In genomic region chr9:128550770-128551651, GRCh38 we compare ENCODE assay signal across 8 cellular contexts. TPM values are rescaled to one million over a fixed set of nuclear protein-coding genes. Genes with fewer than 3 reads are reported as not detected.
DNase-seq lines count a peak whose midpoint lies in the region; ATAC-seq, FAIRE-seq and TF ChIP-seq lines count a peak whose summit lies in the region.

No MANE protein-coding gene starts in this region.

- TF ChIP-seq CTCF in brain (conservative IDR thresholded peaks at IDR 0.05) (no peak), keratinocyte (optimal IDR thresholded peaks at IDR 0.05 in 1 of 3, IDR thresholded peaks at IDR 0.05 in 1 of 3, conservative IDR thresholded peaks at IDR 0.05 in 1 of 3; ENCODE audit: extremely low read depth in 1 of 3, insufficient read depth in 2 of 3, low read length in 3 of 3) (no peak), smooth muscle cell (IDR thresholded peaks at IDR 0.05; ENCODE audit: borderline replicate concordance, insufficient read depth, poor library complexity, severe bottlenecking) (no peak)

- dilution Hi-C loops in keratinocyte (cut with MboI; ENCODE audit: extremely low pct_ligation_motif_present, low sequenced_read_pairs) = no loop called here

- peak overlapping the region; percentile 94 for H3K4me2 ChIP-seq in keratinocyte (ENCODE audit: control insufficient read depth, extremely low read depth, insufficient read depth, low read depth, low read length)
- peak overlapping the region; percentile 83 for H3K4me2 ChIP-seq in smooth muscle cell

- H3K27ac Mint-ChIP-seq in brain = peak overlapping the region; percentile 98 to 100 (median 99)

- peaks cover 16% of the 10 kb centered on the region for H3F3A ChIP-seq in smooth muscle cell (ENCODE audit: low read depth)

- H3K9me3 Mint-ChIP-seq in brain = no peaks in the 10 kb centered on the region

- H4K20me1 ChIP-seq in keratinocyte (ENCODE audit: control insufficient read depth, extremely low read depth, insufficient read depth, low read length) (peaks cover 7% of the 10 kb centered on the region), smooth muscle cell (ENCODE audit: low read depth) (peaks cover 32% of the 10 kb centered on the region)

- H3K27me3 Mint-ChIP-seq in brain = no peaks in the 10 kb centered on the region

- H3K9me3 ChIP-seq in keratinocyte (ENCODE audit: control insufficient read depth, low read depth, low read length) (no peaks in the 10 kb centered on the region), smooth muscle cell (replicated peaks; ENCODE audit: low read depth) (no peaks in the 10 kb centered on the region)

- no peaks in the 10 kb centered on the region for H3K9me1 ChIP-seq in keratinocyte (ENCODE audit: control insufficient read depth, extremely low read depth, insufficient read depth, low read length)

- H3K36me3 Mint-ChIP-seq in brain = no peaks in the 10 kb centered on the region

- H3K36me3 ChIP-seq in keratinocyte (ENCODE audit: control insufficient read depth in 2 of 2, extremely low read depth in 1 of 2, insufficient read depth in 2 of 2, low read length in 2 of 2) = no peaks in the 10 kb centered on the region
- H3K36me3 ChIP-seq in smooth muscle cell (ENCODE audit: low read depth) = no peaks in the 10 kb centered on the region

- peaks cover 34% of the 10 kb centered on the region for H3K79me2 ChIP-seq in keratinocyte (ENCODE audit: control insufficient read depth, insufficient read depth, low read length)
- H3K79me2 ChIP-seq in smooth muscle cell (ENCODE audit: low read depth) = peaks cover 29% of the 10 kb centered on the region

- H3K4me3 Mint-ChIP-seq in brain = peak overlapping the region in 4 of 5 experiments; percentile 92 to 96 (median 93)

- H3K4me1 Mint-ChIP-seq in brain = peaks cover 29% of the 10 kb centered on the region

- peaks cover 38% of the 10 kb centered on the region for H3K4me1 ChIP-seq in keratinocyte (ENCODE audit: control insufficient read depth, extremely low read depth, insufficient read depth, low read length)
- H3K4me1 ChIP-seq in smooth muscle cell (ENCODE audit: low read depth) = peaks cover 39% of the 10 kb centered on the region

- H3K27me3 ChIP-seq in keratinocyte (ENCODE audit: control insufficient read depth, extremely low read depth, insufficient read depth, low read length) = no peaks in the 10 kb centered on the region
- H3K27me3 ChIP-seq in smooth muscle cell (ENCODE audit: low read depth) = no peaks in the 10 kb centered on the region

- ATAC-seq in GM19351 (IDR thresholded peaks at IDR 0.05; ENCODE audit: unreplicated experiment) (no peak), HG02852 (IDR thresholded peaks at IDR 0.05; ENCODE audit: unreplicated experiment) (no peak)

- WGBS in smooth muscle cell (ENCODE audit: low lambda C conversion rate) = 29% methylated on average over 11 of the region's 11 CpGs

- FAIRE-seq in keratinocyte (lab: Jason Lieb, UNC) = no peak

- peak; percentile 30 for DNase-seq in CD1c-positive myeloid dendritic cell (ENCODE audit: extremely low spot score)
- DNase-seq in NCI-H1694 (lab: John Stamatoyannopoulos, UW) = peak; percentile 51
- no peak for DNase-seq in keratinocyte (ENCODE audit: low read depth, low spot score)
- DNase-seq in smooth muscle cell (lab: John Stamatoyannopoulos, UW; ENCODE audit: unreplicated experiment) = no peak
- DNase-seq in NCI-H1105 treated with DMSO at 0.1 percent for 48 hours (lab: John Stamatoyannopoulos, UW) = no peak

- H2AFZ ChIP-seq in keratinocyte (ENCODE audit: control insufficient read depth, low read length) (peak overlapping the region; percentile 84), smooth muscle cell (ENCODE audit: low read depth) (peak overlapping the region; percentile 9)

- peak overlapping the region; percentile 69 for H3K9ac ChIP-seq in keratinocyte (ENCODE audit: control insufficient read depth, extremely low read depth, insufficient read depth, low read length)
- H3K9ac ChIP-seq in smooth muscle cell (ENCODE audit: low read depth) = peak overlapping the region; percentile 56

- H3K27ac ChIP-seq in keratinocyte (ENCODE audit: control insufficient read depth, insufficient read depth, low read length) (peak overlapping the region; percentile 61), smooth muscle cell (ENCODE audit: low read depth) (peak overlapping the region; percentile 71)

- peak overlapping the region; percentile 69 to 90 (median 82) for H3K4me3 ChIP-seq in keratinocyte (ENCODE audit: control insufficient read depth in 2 of 3, extremely low read depth in 1 of 3, insufficient read depth in 2 of 3, low read depth in 1 of 3, low read length in 3 of 3)
- peak overlapping the region; percentile 92 for H3K4me3 ChIP-seq in smooth muscle cell

RNA-seq across cellular contexts. Expression of gene SPTAN1, which starts 1.4 kb away (rescaled TPM):
- polyA plus RNA-seq in brain (ENCODE audit: insufficient read depth, low read depth, low replicate concordance) = 822 TPM
- 98.7 to 112 TPM (median 101 TPM) in 3 replicates for polyA plus RNA-seq in keratinocyte
- 251 TPM for polyA plus RNA-seq in keratinocyte (2011; ENCODE audit: low read depth)
- 67.2 and 80.4 TPM in 2 replicates for polyA plus RNA-seq in keratinocyte (2011; cell fraction: cytosol; rRNA removed)
- 427 and 525 TPM in 2 replicates for polyA plus RNA-seq in keratinocyte (2011; cell fraction: nucleus; rRNA removed)
- polyA plus RNA-seq in keratinocyte (2012; ENCODE audit: low replicate concordance) = 134 and 162 TPM in 2 replicates
- polyA minus RNA-seq in keratinocyte = 399 to 611 TPM (median 401 TPM) in 3 replicates
- polyA minus RNA-seq in keratinocyte (2011; cell fraction: cytosol; rRNA and poly(A)+ RNA removed) = 139 TPM
- 592 and 724 TPM in 2 replicates for polyA minus RNA-seq in keratinocyte (2011; cell fraction: nucleus; rRNA and poly(A)+ RNA removed)
- 143 and 145 TPM in 2 replicates for total RNA-seq in smooth muscle cell
- polyA plus RNA-seq in smooth muscle cell = 84.9 and 115 TPM in 2 replicates

RNA-seq across cellular contexts. Expression of gene GLE1, which starts 46.5 kb away (rescaled TPM):
- polyA plus RNA-seq in brain (ENCODE audit: insufficient read depth, low read depth, low replicate concordance) (51.0 TPM), keratinocyte (22.2 to 28.3 TPM (median 24.4 TPM) in 3 replicates), smooth muscle cell (11.2 and 11.8 TPM in 2 replicates)
- polyA plus RNA-seq in keratinocyte (2011; ENCODE audit: low read depth) = 13.4 TPM
- 18.0 and 23.1 TPM in 2 replicates for polyA plus RNA-seq in keratinocyte (2011; cell fraction: cytosol; rRNA removed)
- polyA plus RNA-seq in keratinocyte (2011; cell fraction: nucleus; rRNA removed) = 23.0 and 25.5 TPM in 2 replicates
- 15.4 and 21.4 TPM in 2 replicates for polyA plus RNA-seq in keratinocyte (2012; ENCODE audit: low replicate concordance)
- 13.8 to 31.9 TPM (median 27.4 TPM) in 3 replicates for polyA minus RNA-seq in keratinocyte
- polyA minus RNA-seq in keratinocyte (2011; cell fraction: cytosol; rRNA and poly(A)+ RNA removed) = 20.7 TPM
- polyA minus RNA-seq in keratinocyte (2011; cell fraction: nucleus; rRNA and poly(A)+ RNA removed) = 13.3 and 20.3 TPM in 2 replicates
- total RNA-seq in smooth muscle cell = 14.1 and 16.0 TPM in 2 replicates

Comparison
In these comparisons a context has a peak if more than half of its experiments do, and no peak if none do; other contexts are left out.
1. DNase-seq: peak in CD1c-positive myeloid dendritic cell (single experiment) and NCI-H1694 (single experiment); none in keratinocyte (single experiment), smooth muscle cell (single experiment) and NCI-H1105 treated with DMSO at 0.1 percent for 48 hours (single experiment).